In genomic region chr17:44829558-44830358, GRCh38 we compare ENCODE assay signal across 8 cellular contexts. TPM values are rescaled to one million over a fixed set of nuclear protein-coding genes. Genes with fewer than 3 reads are reported as not detected.
DNase-seq lines count a peak whose midpoint lies in the region; ATAC-seq and TF ChIP-seq lines count a peak whose summit lies in the region.

GJC1 (minus strand) TSS chr17:44830287; CDS start chr17:44805817, 24,470 bp downstream.

- H3K4me3 ChIP-seq in fibroblast of villous mesenchyme (ENCODE audit: low read depth, low read length) (peak within 1 kb of the TSS; percentile 85), Karpas-422 (ENCODE audit: low read length) (no peak within 1 kb of the TSS)

- peak within 1 kb of the TSS; percentile 99 for H3K27ac Mint-ChIP-seq in neural crest cell (ENCODE audit: unreplicated experiment)

- H3K27ac ChIP-seq in Karpas-422 (ENCODE audit: low read length), result no peak within 1 kb of the TSS

- TF ChIP-seq EP300 in Ishikawa (IDR thresholded peaks at IDR 0.05; ENCODE audit: borderline replicate concordance), result no peak

- no peaks in the 10 kb centered on the region for H3K9me3 Mint-ChIP-seq in neural crest cell

- no peak within 1 kb of the TSS for H2AFZ ChIP-seq in Karpas-422 (ENCODE audit: low read length)

- TF ChIP-seq RAD21 in Ishikawa (IDR thresholded peaks at IDR 0.05; ENCODE audit: low read depth), result no peak

- no peak for TF ChIP-seq CTCF in fibroblast of villous mesenchyme (IDR thresholded peaks at IDR 0.05; ENCODE audit: insufficient read depth, low read depth, low read length)
- no peak for TF ChIP-seq CTCF in neural crest cell (conservative IDR thresholded peaks at IDR 0.05)

- no peaks in the 10 kb centered on the region for H3K9me2 ChIP-seq in Karpas-422 (replicated peaks; ENCODE audit: insufficient read depth, low read length)

- H3K4me1 Mint-ChIP-seq in neural crest cell, result peaks cover 48% of the 10 kb centered on the region

- no peaks in the 10 kb centered on the region for H3K36me3 Mint-ChIP-seq in neural crest cell (ENCODE audit: low read depth)

- peak within 1 kb of the TSS; percentile 98 for H3K4me3 Mint-ChIP-seq in neural crest cell

- no peak within 1 kb of the TSS for H3K9ac ChIP-seq in Karpas-422 (ENCODE audit: low read length)

- no peaks in the 10 kb centered on the region for H3K36me3 ChIP-seq in Karpas-422 (ENCODE audit: insufficient read depth, low read length)

- peak; percentile 93 for DNase-seq in D341Med (ENCODE audit: low spot score)
- DNase-seq in activated CD8-positive, alpha-beta memory T cell treated with anti-CD3 and anti-CD28 coated beads for 24 hours, result peak; percentile 69
- peak; percentile 44 for DNase-seq in fibroblast of villous mesenchyme (ENCODE audit: low read depth)
- peak; percentile 51 for DNase-seq in neural crest cell (ENCODE audit: low read depth, low spot score)
- DNase-seq in middle frontal gyrus (ENCODE audit: extremely low spot score, low spot score), result no peak
- DNase-seq in Karpas-422, result no peak

- no peaks in the 10 kb centered on the region for H3K79me2 ChIP-seq in Karpas-422 (ENCODE audit: low read length)

- no peaks in the 10 kb centered on the region for H3K9me3 ChIP-seq in Karpas-422 (ENCODE audit: low read length)

- no peaks in the 10 kb centered on the region for H3K27me3 Mint-ChIP-seq in neural crest cell (ENCODE audit: low read depth)

- no peaks in the 10 kb centered on the region for H3K4me1 ChIP-seq in Karpas-422 (ENCODE audit: low read length)

- H3K27me3 ChIP-seq in Karpas-422 (ENCODE audit: low read length), result no peaks in the 10 kb centered on the region

- no peaks in the 10 kb centered on the region for H4K20me1 ChIP-seq in Karpas-422 (ENCODE audit: insufficient read depth, low read depth, low read length)

- H3K4me2 ChIP-seq in Karpas-422 (ENCODE audit: low read depth, low read length, poor library complexity, severe bottlenecking), result no peak within 1 kb of the TSS

- no peak for ATAC-seq in HG02938 (IDR thresholded peaks at IDR 0.05; ENCODE audit: unreplicated experiment)

TF ChIP-seq in Ishikawa, 13 proteins besides CTCF, POLR2A, EP300 and RAD21:
- TF ChIP-seq ZBTB7A (IDR thresholded peaks at IDR 0.05; ENCODE audit: low read depth), result peak; percentile 67; the same call in 1 of the 2 replicates
- TF ChIP-seq NFIC (IDR thresholded peaks at IDR 0.05), result no peak
- no peak for TF ChIP-seq USF1 (IDR thresholded peaks at IDR 0.05)
- TF ChIP-seq CREB1 (IDR thresholded peaks at IDR 0.05; ENCODE audit: low read depth), result no peak
- TF ChIP-seq MAX (IDR thresholded peaks at IDR 0.05), result peak; percentile 59; the same call in 1 of the 2 replicates
- TF ChIP-seq CEBPB (IDR thresholded peaks at IDR 0.05), result no peak
- no peak for TF ChIP-seq REST (IDR thresholded peaks at IDR 0.05; ENCODE audit: low read depth)
- no peak for TF ChIP-seq TAF1 (IDR thresholded peaks at IDR 0.05; ENCODE audit: low read depth)
- no peak for TF ChIP-seq EGR1 (IDR thresholded peaks at IDR 0.05)
- TF ChIP-seq TCF12 (IDR thresholded peaks at IDR 0.05; ENCODE audit: low read depth), result no peak
- TF ChIP-seq TEAD4 (IDR thresholded peaks at IDR 0.05), result no peak
- TF ChIP-seq YY1 (IDR thresholded peaks at IDR 0.05; ENCODE audit: low read depth), result no peak
- TF ChIP-seq FOXM1 (IDR thresholded peaks at IDR 0.05; ENCODE audit: borderline replicate concordance, low read depth), result no peak

RNA-seq across cellular contexts. Expression of gene GJC1, which starts in this region (rescaled TPM):
- total RNA-seq in fibroblast of villous mesenchyme (30.2 and 40.6 TPM in 2 replicates), neural crest cell (143 and 145 TPM in 2 replicates)
- total RNA-seq in Karpas-422 (2014; rRNA removed; shearing (Covaris generic); ENCODE audit: low replicate concordance), result 0.07 and 0.86 TPM in 2 replicates

Comparison
In these comparisons a context has a peak if more than half of its experiments do, and no peak if none do; other contexts are left out.
1. RNA of gene GJC1 (total RNA-seq): 143 to 145 TPM in neural crest cell and 30.2 to 40.6 TPM in fibroblast of villous mesenchyme; 0.07 to 0.86 TPM in Karpas-422; every median in the first group is over 10 times any median in the second.
2. DNase-seq: peak in D341Med (single experiment), activated CD8-positive, alpha-beta memory T cell treated with anti-CD3 and anti-CD28 coated beads for 24 hours (single experiment), fibroblast of villous mesenchyme (single experiment) and neural crest cell (single experiment); none in middle frontal gyrus (single experiment) and Karpas-422 (single experiment).